Comparison of ENCODE assay signal across 1 cellular context in the genomic region with DNA sequence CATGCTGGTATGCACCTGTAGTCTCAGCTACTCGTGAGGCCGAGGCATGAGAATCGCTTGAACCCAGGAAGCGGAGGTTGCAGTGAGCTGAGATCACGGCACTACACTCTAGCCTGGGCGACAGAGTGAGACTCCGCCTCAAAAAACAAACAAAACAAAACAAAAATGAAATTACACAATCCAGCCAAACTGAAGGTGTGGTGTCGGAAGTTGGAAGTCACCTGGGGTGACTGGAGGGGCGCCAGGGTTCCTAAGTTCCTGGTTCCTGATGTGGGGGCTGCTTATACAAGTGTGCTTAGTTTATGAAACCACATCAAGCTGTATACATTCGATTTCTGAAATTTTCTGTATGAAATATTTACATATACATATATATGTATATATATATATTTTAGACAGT.
TF ChIP-seq lines count a peak whose summit lies in the region.

No MANE protein-coding gene starts in this region.

TF ChIP-seq in HepG2, 621 proteins besides CTCF, POLR2A, EP300 and RAD21:
- TF ChIP-seq RELA (CRISPR knock-in tag; IDR thresholded peaks at IDR 0.05) (no peak), GPN1 (CRISPR knock-in tag; IDR thresholded peaks at IDR 0.05; ENCODE audit: borderline replicate concordance) (no peak), GLI4 (CRISPR knock-in tag; IDR thresholded peaks at IDR 0.05; ENCODE audit: borderline replicate concordance) (no peak), RXRB (CRISPR knock-in tag; IDR thresholded peaks at IDR 0.05; ENCODE audit: borderline replicate concordance) (no peak), ZC3H4 (CRISPR knock-in tag; IDR thresholded peaks at IDR 0.05; ENCODE audit: borderline replicate concordance) (no peak), GABPA (IDR thresholded peaks at IDR 0.05; ENCODE audit: low read depth, low read length) (no peak), GABPA (CRISPR knock-in tag; IDR thresholded peaks at IDR 0.05; ENCODE audit: low read depth) (no peak), TERF1 (CRISPR knock-in tag; IDR thresholded peaks at IDR 0.05) (no peak), RXRA (CRISPR knock-in tag; IDR thresholded peaks at IDR 0.05) (no peak), ZNF616 (CRISPR knock-in tag; IDR thresholded peaks at IDR 0.05; ENCODE audit: low read depth) (no peak), NONO (IDR thresholded peaks at IDR 0.05) (no peak), NONO (CRISPR knock-in tag; conservative IDR thresholded peaks at IDR 0.05) (no peak)
